In genomic region chr15:85485956-85486567, GRCh38 we compare ENCODE assay signal across 8 cellular contexts.
DNase-seq lines count a peak whose midpoint lies in the region; ATAC-seq and TF ChIP-seq lines count a peak whose summit lies in the region.

No MANE protein-coding gene starts in this region.

- no peak overlapping the region for H3K4me2 ChIP-seq in osteoblast (ENCODE audit: insufficient read depth, low read length)

- ATAC-seq in GM19328 (IDR thresholded peaks at IDR 0.05; ENCODE audit: unreplicated experiment), result peak; percentile 68
- peak; percentile 91 to 94 for ATAC-seq in activated T-cell treated with anti-CD3 and anti-CD28 coated beads, Interleukin-2, amount 50 U/mL, for 4 hours

- intact Hi-C loops in uterus (cut with DNase I; ENCODE audit: low total_unique reads), result no loop called here

- no peaks in the 10 kb centered on the region for H3K9me3 Mint-ChIP-seq in activated T-cell treated with anti-CD3 and anti-CD28 coated beads, Interleukin-2, amount 50 U/mL, for 4 hours

- no peaks in the 10 kb centered on the region for H4K20me1 ChIP-seq in osteoblast (ENCODE audit: insufficient read depth, low read length)

- no peaks in the 10 kb centered on the region for H3K36me3 ChIP-seq in osteoblast (ENCODE audit: insufficient read depth, low read length)
- H3K36me3 ChIP-seq in uterus, result no peaks in the 10 kb centered on the region

- peaks cover 18% of the 10 kb centered on the region for H3K36me3 Mint-ChIP-seq in activated T-cell treated with anti-CD3 and anti-CD28 coated beads, Interleukin-2, amount 50 U/mL, for 4 hours (ENCODE audit: insufficient read depth)

- peaks cover 61% of the 10 kb centered on the region for H3K79me2 ChIP-seq in osteoblast (ENCODE audit: insufficient read depth, low read length)

- DNase-seq in COLO668 (lab: John Stamatoyannopoulos, UW; ENCODE audit: unreplicated experiment) (peak; percentile 67), HL-60 (ENCODE audit: low read depth in 1 of 2, low spot score in 1 of 2) (peak; percentile 52 to 61), NOMO-1 treated with DMSO at 0.1 percent for 48 hours (lab: John Stamatoyannopoulos, UW; ENCODE audit: unreplicated experiment) (peak; percentile 78), fibroblast of the conjunctiva (ENCODE audit: low read depth) (peak; percentile 76), osteoblast (ENCODE audit: insufficient read length, low spot score, missing footprints) (peak; percentile 73), uterus (peak in 1 of 2 donors; percentile 72)
- peak; percentile 45 for DNase-seq in activated T-cell treated with anti-CD3 and anti-CD28 coated beads, Interleukin-2, amount 50 U/mL, for 4 hours

- peak; percentile 56 for TF ChIP-seq CTCF in HL-60 (IDR thresholded peaks at IDR 0.05; ENCODE audit: insufficient read depth, low read length)
- TF ChIP-seq CTCF in osteoblast (IDR thresholded peaks at IDR 0.05; ENCODE audit: extremely low read depth, low read depth, low read length), result peak; percentile 76
- TF ChIP-seq CTCF in uterus (IDR thresholded peaks at IDR 0.05), result peak; percentile 82 to 89 (median 84)

- H2AFZ ChIP-seq in osteoblast (ENCODE audit: low read length), result no peak overlapping the region

- no peaks in the 10 kb centered on the region for H3K27me3 Mint-ChIP-seq in activated T-cell treated with anti-CD3 and anti-CD28 coated beads, Interleukin-2, amount 50 U/mL, for 4 hours (ENCODE audit: low read depth)

- H3K27ac ChIP-seq in HL-60 (replicated peaks), result no peak overlapping the region
- H3K27ac ChIP-seq in osteoblast (ENCODE audit: low read depth, low read length), result no peak overlapping the region
- peak overlapping the region in 1 of 2 donors; percentile 70 for H3K27ac ChIP-seq in uterus

- H3K9me3 ChIP-seq in osteoblast (ENCODE audit: low read depth, low read length) (no peaks in the 10 kb centered on the region), uterus (no peaks in the 10 kb centered on the region)

- TF ChIP-seq POLR2A in uterus (IDR thresholded peaks at IDR 0.05), result no peak

- peaks cover 65% of the 10 kb centered on the region for H3K4me1 Mint-ChIP-seq in activated T-cell treated with anti-CD3 and anti-CD28 coated beads, Interleukin-2, amount 50 U/mL, for 4 hours (ENCODE audit: low read depth)

- no peaks in the 10 kb centered on the region for H3K27me3 ChIP-seq in HL-60 (ENCODE audit: insufficient read depth, poor library complexity, severe bottlenecking)
- H3K27me3 ChIP-seq in osteoblast (ENCODE audit: insufficient read depth, low read length), result no peaks in the 10 kb centered on the region
- no peaks in the 10 kb centered on the region for H3K27me3 ChIP-seq in uterus

- H3K4me1 ChIP-seq in osteoblast (ENCODE audit: insufficient read depth, low read length) (peaks cover 10% of the 10 kb centered on the region), uterus (peaks cover 0 to 5% of the 10 kb centered on the region in 2 donors)

- H3K4me3 ChIP-seq in HL-60 (replicated peaks; ENCODE audit: insufficient read depth, low read length), result no peak overlapping the region
- H3K4me3 ChIP-seq in osteoblast (ENCODE audit: insufficient read depth, low read length), result no peak overlapping the region
- H3K4me3 ChIP-seq in uterus, result no peak overlapping the region

- no peak overlapping the region for H3K4me3 Mint-ChIP-seq in activated T-cell treated with anti-CD3 and anti-CD28 coated beads, Interleukin-2, amount 50 U/mL, for 4 hours
